ENCODE assay signal across 18 cellular contexts in the genomic region with DNA sequence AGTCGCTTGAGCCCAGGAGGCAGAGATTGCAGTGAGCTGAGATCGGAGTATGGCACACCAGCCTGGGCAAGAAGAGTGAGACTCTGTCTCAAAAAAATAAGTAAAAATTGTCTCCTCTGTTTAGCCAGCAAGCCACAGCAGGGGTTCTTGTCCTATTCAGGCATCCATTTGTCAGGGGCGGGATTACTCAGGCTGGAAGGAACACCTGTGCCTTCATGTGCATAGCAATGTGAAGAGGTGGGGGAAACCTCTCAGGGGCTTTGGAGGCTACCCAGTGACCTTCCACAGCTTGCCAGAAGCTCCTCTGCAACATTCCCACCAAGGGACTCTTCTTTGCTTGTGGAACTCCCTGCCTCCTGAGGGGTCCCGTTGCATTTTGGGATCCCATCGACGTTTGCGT.
"Had no signal": no experiment of that assay in that cellular context is flagged by ENCODE, and none has a peak within 500 bp of the region (broad histone marks: within the 10 kb centered on the region; RNA-seq: fewer than 3 reads in every experiment).

No MANE protein-coding gene starts in this region.

- H3K27ac Mint-ChIP-seq: T-cell had no signal

- H3K9me2 ChIP-seq: SK-N-SH had no signal

- H3K4me3 Mint-ChIP-seq: T-cell had no signal

- ATAC-seq: T-cell had no signal

- DNase-seq: KBM-7, NCI-H1092 treated with DMSO at 0.1 percent for 48 hours, NCI-H1436, NCI-H187, NCI-H2029, NCI-H2081 treated with DMSO at 0.1 percent for 48 hours, NCI-H2171, NCI-H226, NCI-H446, NCI-H510A, NCI-H524 treated with DMSO at 0.1 percent for 48 hours, NCI-H69, NCI-H774, RPMI8226, SHP77, SK-N-SH, SW 1271, T-cell had no signal

- H3K4me2 ChIP-seq: SK-N-SH had no signal

- H3K4me1 Mint-ChIP-seq: T-cell had no signal
